In the genomic region with DNA sequence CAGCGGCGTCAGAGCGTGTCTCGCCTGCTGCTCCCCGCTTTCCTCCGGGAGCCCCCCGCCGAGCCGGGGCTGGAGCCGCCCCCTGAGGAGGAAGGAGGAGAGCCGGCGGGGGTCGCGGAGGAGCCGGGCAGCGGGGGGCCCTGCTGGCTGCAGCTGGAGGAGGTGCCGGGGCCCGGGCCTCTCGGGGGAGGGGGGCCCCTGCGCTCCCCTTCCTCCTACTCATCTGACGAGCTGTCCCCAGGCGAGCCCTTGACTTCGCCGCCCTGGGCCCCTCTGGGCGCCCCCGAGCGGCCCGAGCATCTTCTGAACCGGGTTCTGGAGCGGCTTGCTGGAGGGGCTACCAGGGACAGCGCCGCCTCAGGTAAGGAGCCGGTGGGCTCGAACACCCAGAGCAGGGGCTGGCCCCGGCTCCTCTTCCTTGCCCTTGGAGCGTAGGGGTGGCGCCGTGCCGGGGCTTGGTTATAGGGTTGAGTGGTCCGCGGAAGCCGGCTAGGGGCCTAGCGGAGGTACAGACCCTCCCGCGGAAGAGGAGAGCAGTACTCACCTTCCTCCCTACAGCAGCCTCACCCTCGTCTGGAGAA, we compare ENCODE assay signal across 8 cellular contexts. TPM values are rescaled to one million over a fixed set of nuclear protein-coding genes. Genes with fewer than 3 reads are reported as not detected.
DNase-seq lines count a peak whose midpoint lies in the region; ATAC-seq, FAIRE-seq and TF ChIP-seq lines count a peak whose summit lies in the region.

No MANE protein-coding gene starts in this region.

- no peaks in the 10 kb centered on the region for H3K27me3 ChIP-seq in upper lobe of right lung

- FAIRE-seq in D721Med (lab: Jason Lieb, UNC) = no peak

- TF ChIP-seq CTCF in mesothelial cell of epicardium (IDR thresholded peaks at IDR 0.05; ENCODE audit: unreplicated experiment) = no peak
- no peak for TF ChIP-seq CTCF in upper lobe of right lung (IDR thresholded peaks at IDR 0.05)
- no peak for TF ChIP-seq CTCF in D721Med (IDR thresholded peaks at IDR 0.05; ENCODE audit: insufficient read depth, missing control alignments)

- H3K36me3 Mint-ChIP-seq in activated naive CD4-positive, alpha-beta T cell treated with anti-CD3 and anti-CD28 coated beads, Interleukin-2, amount 50 U/mL, for 24 hours = peaks cover 2% of the 10 kb centered on the region
- H3K36me3 Mint-ChIP-seq in mesothelial cell of epicardium = peaks cover 16% of the 10 kb centered on the region

- H3K27me3 Mint-ChIP-seq in activated naive CD4-positive, alpha-beta T cell treated with anti-CD3 and anti-CD28 coated beads, Interleukin-2, amount 50 U/mL, for 24 hours = no peaks in the 10 kb centered on the region
- no peaks in the 10 kb centered on the region for H3K27me3 Mint-ChIP-seq in mesothelial cell of epicardium (ENCODE audit: low read depth)

- no peak overlapping the region for H3K27ac ChIP-seq in upper lobe of right lung

- peaks cover 7% of the 10 kb centered on the region for H3K36me3 ChIP-seq in upper lobe of right lung

- ATAC-seq in upper lobe of right lung (no peak), GM19351 (IDR thresholded peaks at IDR 0.05; ENCODE audit: unreplicated experiment) (no peak), GM21447 (IDR thresholded peaks at IDR 0.05; ENCODE audit: unreplicated experiment) (no peak)

- intact Hi-C loops in upper lobe of right lung (cut with DNase I) = no loop called here

- peaks cover 13% of the 10 kb centered on the region for H3K4me1 Mint-ChIP-seq in activated naive CD4-positive, alpha-beta T cell treated with anti-CD3 and anti-CD28 coated beads, Interleukin-2, amount 50 U/mL, for 24 hours
- H3K4me1 Mint-ChIP-seq in mesothelial cell of epicardium = peaks cover 15% of the 10 kb centered on the region

- no peak overlapping the region for H3K27ac Mint-ChIP-seq in activated naive CD4-positive, alpha-beta T cell treated with anti-CD3 and anti-CD28 coated beads, Interleukin-2, amount 50 U/mL, for 24 hours
- H3K27ac Mint-ChIP-seq in mesothelial cell of epicardium = no peak overlapping the region

- DNase-seq in activated naive CD4-positive, alpha-beta T cell treated with Interleukin-2 at 50 U/mL for 16 hours = no peak
- peak; percentile 27 for DNase-seq in cerebellum (ENCODE audit: low spot score)
- DNase-seq in mesothelial cell of epicardium (ENCODE audit: low spot score in 2 of 2, unreplicated experiment in 2 of 2) = peak in 1 of 2 experiments; percentile 50
- peak; percentile 68 for DNase-seq in upper lobe of right lung
- DNase-seq in D721Med (ENCODE audit: insufficient read length, low spot score) = no peak

- no peaks in the 10 kb centered on the region for H3K9me3 Mint-ChIP-seq in activated naive CD4-positive, alpha-beta T cell treated with anti-CD3 and anti-CD28 coated beads, Interleukin-2, amount 50 U/mL, for 24 hours
- H3K9me3 Mint-ChIP-seq in mesothelial cell of epicardium = no peaks in the 10 kb centered on the region

- peak overlapping the region; percentile 76 for H3K4me3 Mint-ChIP-seq in activated naive CD4-positive, alpha-beta T cell treated with anti-CD3 and anti-CD28 coated beads, Interleukin-2, amount 50 U/mL, for 24 hours
- H3K4me3 Mint-ChIP-seq in mesothelial cell of epicardium = peak overlapping the region; percentile 58

- no peaks in the 10 kb centered on the region for H3K9me3 ChIP-seq in upper lobe of right lung

- H3K4me3 ChIP-seq in upper lobe of right lung = peak overlapping the region; percentile 48

- peaks cover 23% of the 10 kb centered on the region for H3K4me1 ChIP-seq in upper lobe of right lung

RNA-seq across cellular contexts. Expression of a gene that starts 0.8 kb away (rescaled TPM):
- total RNA-seq in cerebellum (15.3 TPM), mesothelial cell of epicardium (23.1 to 28.2 TPM (median 23.8 TPM) in 3 replicates), upper lobe of right lung (10.2 TPM)

RNA-seq across cellular contexts. Expression of a gene that starts 37.8 kb away (rescaled TPM):
- 58.4 TPM for total RNA-seq in cerebellum
- total RNA-seq in mesothelial cell of epicardium = 103 to 107 TPM (median 107 TPM) in 3 replicates
- 106 TPM for total RNA-seq in upper lobe of right lung

RNA-seq across cellular contexts. Expression of a gene that starts 41.0 kb away (rescaled TPM):
- total RNA-seq in cerebellum (14.3 TPM), mesothelial cell of epicardium (27.0 to 28.7 TPM (median 28.1 TPM) in 3 replicates), upper lobe of right lung (38.3 TPM)

RNA-seq across cellular contexts. Expression of a gene that starts 56.3 kb away (rescaled TPM):
- total RNA-seq in cerebellum (84.8 TPM), mesothelial cell of epicardium (132 to 139 TPM (median 135 TPM) in 3 replicates), upper lobe of right lung (84.4 TPM)

Comparison
In these comparisons a context has a peak if more than half of its experiments do, and no peak if none do; other contexts are left out.
1. DNase-seq: peak in cerebellum (single experiment) and upper lobe of right lung (single experiment); none in activated naive CD4-positive, alpha-beta T cell treated with Interleukin-2 at 50 U/mL for 16 hours (single experiment) and D721Med (single experiment).